1 cellular context compared by ENCODE assay signal in genomic region chr4:2258091-2259035, GRCh38.
TF ChIP-seq lines count a peak whose summit lies in the region.

No MANE protein-coding gene starts in this region.

TF ChIP-seq in H1, 55 proteins besides CTCF, POLR2A, EP300 and RAD21 (continued from another document):
- TF ChIP-seq SP4 (IDR thresholded peaks at IDR 0.05; ENCODE audit: low read length) (no peak), GTF2F1 (IDR thresholded peaks at IDR 0.05; ENCODE audit: borderline replicate concordance, low read depth, low read length) (no peak), PHF8 (conservative IDR thresholded peaks at IDR 0.05; ENCODE audit: low read depth, low read length) (no peak), KDM1A (IDR thresholded peaks at IDR 0.05; ENCODE audit: borderline replicate concordance, low read length) (no peak), RNF2 (IDR thresholded peaks at IDR 0.05; ENCODE audit: borderline replicate concordance, low read depth, low read length, missing control alignments, poor library complexity, severe bottlenecking) (no peak)
